11 cellular contexts compared by ENCODE assay signal in the genomic region with DNA sequence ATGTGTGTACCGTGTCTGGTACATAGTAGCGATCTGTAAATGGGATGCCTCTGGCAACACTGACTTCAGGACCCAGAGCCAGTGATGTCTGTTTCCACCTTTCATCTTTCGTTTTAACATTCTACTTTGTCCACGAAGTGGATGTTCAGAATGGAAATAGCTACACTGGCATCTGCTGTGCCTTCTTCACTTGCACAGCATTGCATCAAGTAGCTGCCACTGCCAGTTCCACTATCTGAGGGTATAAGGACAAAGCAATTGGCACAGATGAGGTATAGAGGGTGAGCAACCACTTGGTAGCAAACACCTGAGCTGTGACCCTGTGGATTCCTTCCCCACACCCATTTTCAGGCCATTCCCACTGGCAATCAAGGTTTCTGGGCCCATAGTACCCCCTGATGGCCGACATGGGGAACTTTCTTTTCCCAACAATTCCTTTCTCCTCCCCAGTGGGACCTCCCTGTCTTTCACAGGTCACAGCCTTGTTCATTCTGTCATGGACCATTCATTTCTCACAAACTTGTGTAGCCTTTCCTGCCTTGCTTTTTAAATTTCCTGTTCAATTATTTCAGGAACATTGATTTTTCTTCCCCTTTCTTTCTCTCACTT. TPM values are rescaled to one million over a fixed set of nuclear protein-coding genes. Genes with fewer than 3 reads are reported as not detected.
DNase-seq lines count a peak whose midpoint lies in the region; ATAC-seq, FAIRE-seq and TF ChIP-seq lines count a peak whose summit lies in the region.
"Had no signal": no experiment of that assay in that cellular context is flagged by ENCODE, and none has a peak within 500 bp of the region (broad histone marks: within the 10 kb centered on the region; RNA-seq: fewer than 3 reads in every experiment).

No MANE protein-coding gene starts in this region.

- H3K9me3 ChIP-seq in left ventricle myocardium inferior (replicated peaks): no peaks in the 10 kb centered on the region
- H3K9me3 ChIP-seq in astrocyte (ENCODE audit: insufficient read depth, low read depth, low read length): no peaks in the 10 kb centered on the region
- no peaks in the 10 kb centered on the region for H3K9me3 ChIP-seq in kidney (ENCODE audit: control insufficient read depth in 1 of 2, low read length in 2 of 2)

- H3K27ac ChIP-seq in left ventricle myocardium inferior (replicated peaks): no peak overlapping the region
- H3K27ac ChIP-seq in astrocyte (ENCODE audit: low read depth, low read length): no peak overlapping the region
- no peak overlapping the region for H3K27ac ChIP-seq in kidney (ENCODE audit: low read depth in 2 of 2, low read length in 2 of 2)

- H3K27me3 Mint-ChIP-seq in astrocyte (ENCODE audit: low read depth, unreplicated experiment): peaks cover 20% of the 10 kb centered on the region

- no peaks in the 10 kb centered on the region for H4K20me1 ChIP-seq in astrocyte (ENCODE audit: insufficient read depth, low read length)

- H3K4me1 ChIP-seq in left ventricle myocardium inferior: peaks cover 18% of the 10 kb centered on the region
- H3K4me1 ChIP-seq in astrocyte (ENCODE audit: insufficient read depth, low read length): peaks cover 7% of the 10 kb centered on the region
- H3K4me1 ChIP-seq in kidney (ENCODE audit: control insufficient read depth in 1 of 2, insufficient read depth in 1 of 2, low read depth in 1 of 2, low read length in 2 of 2): peaks cover 0 to 2% of the 10 kb centered on the region in 2 donors

- peaks cover 40% of the 10 kb centered on the region for H3K27me3 ChIP-seq in left ventricle myocardium inferior (ENCODE audit: low read depth)
- H3K27me3 ChIP-seq in astrocyte (ENCODE audit: insufficient read depth, low read length): peaks cover 19% of the 10 kb centered on the region

- TF ChIP-seq CTCF in left ventricle myocardium inferior (IDR thresholded peaks at IDR 0.05; ENCODE audit: borderline replicate concordance) (peak; percentile 62), astrocyte (IDR thresholded peaks at IDR 0.05; ENCODE audit: insufficient read depth, low read depth, low read length) (peak; percentile 60), kidney (IDR thresholded peaks at IDR 0.05; ENCODE audit: borderline replicate concordance, extremely low read depth, insufficient read depth) (peak; percentile 27)

- H3K79me2 ChIP-seq in astrocyte (ENCODE audit: insufficient read depth, low read length): no peaks in the 10 kb centered on the region

- no peak overlapping the region for H3K27ac Mint-ChIP-seq in astrocyte (ENCODE audit: unreplicated experiment)

- ATAC-seq in left ventricle myocardium superior: no peak

- no peaks in the 10 kb centered on the region for H3K36me3 Mint-ChIP-seq in astrocyte (ENCODE audit: low read depth, unreplicated experiment)

- H3K9me3 Mint-ChIP-seq in astrocyte (ENCODE audit: unreplicated experiment): no peaks in the 10 kb centered on the region

- H3K9ac ChIP-seq in astrocyte (ENCODE audit: low read length) (no peak overlapping the region), kidney (ENCODE audit: low read length in 2 of 2) (no peak overlapping the region)

- DNase-seq in left ventricle myocardium inferior (no peak), left ventricle myocardium superior (no peak), astrocyte (ENCODE audit: low read depth) (no peak), kidney (no peak), mesenteric fat pad (ENCODE audit: low spot score) (no peak), NCI-H2029 (lab: John Stamatoyannopoulos, UW) (no peak), HUDEP-2 (lab: John Stamatoyannopoulos, UW; ENCODE audit: unreplicated experiment in 76 of 76) (no peak), SKM-1 treated with dmso at 0.1 percent for 144 hours (lab: John Stamatoyannopoulos, UW; ENCODE audit: unreplicated experiment) (no peak)
- DNase-seq: activated T-cell treated with anti-CD3 and anti-CD28 coated beads, Interleukin-2, amount 50 U/mL, for 48 hours; NCI-H345 had no signal

- no peaks in the 10 kb centered on the region for H3K36me3 ChIP-seq in left ventricle myocardium inferior
- H3K36me3 ChIP-seq in astrocyte (ENCODE audit: insufficient read depth, low read length): no peaks in the 10 kb centered on the region
- H3K36me3 ChIP-seq in kidney (ENCODE audit: control insufficient read depth in 1 of 2, insufficient read depth in 2 of 2, low read length in 2 of 2): no peaks in the 10 kb centered on the region

- H3K4me2 ChIP-seq in astrocyte (ENCODE audit: low read length): no peak overlapping the region

- H3K4me1 Mint-ChIP-seq in astrocyte (ENCODE audit: low read depth, unreplicated experiment): peaks cover 2% of the 10 kb centered on the region

- H2AFZ ChIP-seq in astrocyte (ENCODE audit: low read depth, low read length): no peak overlapping the region

- intact Hi-C loops in left ventricle myocardium inferior (cut with micrococcal nuclease) (loop anchor here (2.0 kb wide), 1 partner anchor 281 kb away; no protein-coding TSS in a partner anchor), left ventricle myocardium superior (cut with micrococcal nuclease) (loop anchor here (10.0 kb wide), 2 partner anchors 131 to 281 kb away; no protein-coding TSS in a partner anchor), kidney (cut with DNase I) (no loop called here)

- H3K4me3 ChIP-seq in left ventricle myocardium inferior (no peak overlapping the region), astrocyte (ENCODE audit: insufficient read depth, low read depth, low read length) (no peak overlapping the region), kidney (ENCODE audit: low read length in 2 of 2) (no peak overlapping the region)

- peak; percentile 52 for FAIRE-seq in astrocyte (lab: Jason Lieb, UNC)
- no peak for FAIRE-seq in kidney (lab: Jason Lieb, UNC)
- FAIRE-seq: islet of Langerhans had no signal

- H3K4me3 Mint-ChIP-seq in astrocyte (ENCODE audit: unreplicated experiment): no peak overlapping the region

RNA-seq across cellular contexts. Expression of gene ITGA8, which starts 4.0 kb away (rescaled TPM):
- 1.7 TPM for total RNA-seq in left ventricle myocardium inferior
- total RNA-seq in left ventricle myocardium superior: 0.82 TPM
- total RNA-seq in astrocyte: not detected in 2 replicates
- 22.1 TPM for total RNA-seq in kidney
- 10.8 TPM for polyA plus RNA-seq in kidney (ENCODE audit: insufficient read depth, low read depth, low replicate concordance)
- 7.1 TPM for total RNA-seq in mesenteric fat pad
